Comparison of ENCODE assay signal across 8 cellular contexts in the genomic region with DNA sequence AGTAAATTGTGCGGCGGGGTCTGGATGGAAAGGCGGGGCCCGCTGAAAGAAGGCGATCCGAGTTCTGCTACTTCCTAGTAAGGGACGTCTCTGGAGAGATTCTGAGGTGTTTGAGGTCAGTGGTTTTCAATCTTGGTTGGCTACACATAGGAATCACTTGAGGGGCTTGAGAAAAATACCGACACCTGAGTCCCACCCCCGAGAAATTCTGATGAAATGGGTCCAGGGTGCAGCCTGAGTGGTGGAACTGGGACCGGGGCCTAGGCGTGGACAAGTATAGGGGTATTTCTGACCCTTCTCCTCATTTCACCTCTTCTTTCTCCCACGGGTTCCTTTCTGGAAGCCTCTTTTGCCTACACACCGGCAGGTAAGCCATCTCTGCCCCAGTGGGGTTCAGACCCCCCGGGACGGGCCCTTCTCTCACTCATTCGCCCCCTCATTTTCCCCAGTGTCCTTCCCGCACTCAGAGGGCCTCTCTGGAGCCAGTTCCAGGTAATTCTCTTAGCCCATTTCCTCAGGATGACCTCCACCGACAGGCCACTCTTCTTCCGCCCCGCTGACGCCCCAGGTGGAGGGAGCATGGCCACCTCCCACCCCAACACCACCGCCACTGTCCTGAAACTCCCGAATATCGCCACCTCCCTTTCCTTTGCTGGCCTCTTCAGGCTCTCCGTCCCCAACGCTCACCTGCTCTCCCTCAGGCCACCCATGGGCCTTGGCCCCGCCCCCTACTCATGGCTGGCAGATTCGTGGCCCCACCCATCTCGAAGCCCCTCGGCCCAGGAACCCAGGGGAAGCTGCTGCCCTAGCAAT. TPM values are rescaled to one million over a fixed set of nuclear protein-coding genes. Genes with fewer than 3 reads are reported as not detected.
DNase-seq lines count a peak whose midpoint lies in the region; ATAC-seq and TF ChIP-seq lines count a peak whose summit lies in the region.

No MANE protein-coding gene starts in this region.

- intact Hi-C loops in Right ventricle myocardium inferior (cut with DNase I) (loop anchor here (1.0 to 5.0 kb wide), 3 partner anchors 20 to 75 kb away; a partner anchor contains a TSS), breast epithelium (cut with DNase I; ENCODE audit: low total_unique reads) (loop anchor here (5.0 kb wide), 1 partner anchor 85 kb away; no protein-coding TSS in a partner anchor)

- TF ChIP-seq CTCF in cardiac muscle cell (IDR thresholded peaks at IDR 0.05; ENCODE audit: low read depth, low read length) (no peak), breast epithelium (IDR thresholded peaks at IDR 0.05) (no peak)

- H3K4me1 ChIP-seq in cardiac muscle cell (ENCODE audit: low read depth): no peaks in the 10 kb centered on the region
- H3K4me1 ChIP-seq in breast epithelium: no peaks in the 10 kb centered on the region
- no peaks in the 10 kb centered on the region for H3K4me1 ChIP-seq in urinary bladder (ENCODE audit: insufficient read depth)

- peaks cover 40% of the 10 kb centered on the region for H3K27me3 ChIP-seq in cardiac muscle cell
- peaks cover 5 to 21% of the 10 kb centered on the region in 2 donors for H3K27me3 ChIP-seq in breast epithelium

- H3K36me3 ChIP-seq in cardiac muscle cell (no peaks in the 10 kb centered on the region), breast epithelium (no peaks in the 10 kb centered on the region), urinary bladder (ENCODE audit: insufficient read depth) (no peaks in the 10 kb centered on the region)

- peak overlapping the region; percentile 38 for H3K4me3 ChIP-seq in cardiac muscle cell
- peak overlapping the region; percentile 46 to 88 (median 66) for H3K4me3 ChIP-seq in breast epithelium
- peak overlapping the region; percentile 45 for H3K4me3 ChIP-seq in urinary bladder (ENCODE audit: low read depth, low read length)

- no peak for TF ChIP-seq POLR2A in breast epithelium (IDR thresholded peaks at IDR 0.05)

- DNase-seq in cardiac muscle cell (ENCODE audit: low read depth in 1 of 2, low spot score in 1 of 2): no peak
- DNase-seq in Right ventricle myocardium inferior (ENCODE audit: missing footprints): no peak
- DNase-seq in breast epithelium (ENCODE audit: low spot score in 2 of 2): no peak
- DNase-seq in mesenteric fat pad (ENCODE audit: low spot score): peak; percentile 89
- DNase-seq in NCI-H1092 (lab: John Stamatoyannopoulos, UW): no peak

- H3K9me3 ChIP-seq in cardiac muscle cell (ENCODE audit: low read depth) (no peaks in the 10 kb centered on the region), breast epithelium (no peaks in the 10 kb centered on the region)

- 24% methylated on average over 30 of the region's 30 CpGs for WGBS in urinary bladder

- ATAC-seq in Right ventricle myocardium inferior (no peak), GM19452 (IDR thresholded peaks at IDR 0.05; ENCODE audit: unreplicated experiment) (no peak), GM19463 (IDR thresholded peaks at IDR 0.05; ENCODE audit: unreplicated experiment) (no peak)

- H3K27ac ChIP-seq in cardiac muscle cell (no peak overlapping the region), breast epithelium (peak overlapping the region; percentile 91 to 92), urinary bladder (ENCODE audit: low read depth) (no peak overlapping the region)

RNA-seq across cellular contexts. Expression of a gene that starts 11.8 kb away (rescaled TPM):
- total RNA-seq in cardiac muscle cell (7.1 and 10.3 TPM in 2 replicates), Right ventricle myocardium inferior (4.6 TPM), breast epithelium (10 to 100 TPM in 2 of 3 donors, 1 to 10 TPM in 1; 9.1 to 30.9 (median 15.4) TPM), mesenteric fat pad (14.8 TPM), urinary bladder (18.0 TPM)
- polyA plus RNA-seq in cardiac muscle cell (2.6 and 6.0 TPM in 2 replicates), urinary bladder (18.1 TPM)

RNA-seq across cellular contexts. Expression of a gene that starts 20.6 kb away (rescaled TPM):
- total RNA-seq in cardiac muscle cell: 0.74 and 2.4 TPM in 2 replicates
- 0.21 and 0.46 TPM in 2 replicates for polyA plus RNA-seq in cardiac muscle cell
- total RNA-seq in Right ventricle myocardium inferior: 27.6 TPM
- total RNA-seq in breast epithelium: 10 to 100 TPM; 11.9 to 30.5 (median 12.8) TPM
- total RNA-seq in mesenteric fat pad: 70.9 TPM
- total RNA-seq in urinary bladder: 19.7 TPM
- polyA plus RNA-seq in urinary bladder: 13.5 TPM

RNA-seq across cellular contexts. Expression of a gene that starts 42.0 kb away (rescaled TPM):
- total RNA-seq in cardiac muscle cell: not detected in 2 replicates
- polyA plus RNA-seq in cardiac muscle cell: not detected in 2 replicates
- not detected for total RNA-seq in Right ventricle myocardium inferior
- not detected for total RNA-seq in breast epithelium
- total RNA-seq in mesenteric fat pad: not detected
- not detected for total RNA-seq in urinary bladder
- polyA plus RNA-seq in urinary bladder: not detected

RNA-seq across cellular contexts. Expression of a gene that starts 58.8 kb away (rescaled TPM):
- total RNA-seq in cardiac muscle cell: 0.04 and 0.12 TPM in 2 replicates
- polyA plus RNA-seq in cardiac muscle cell: not detected in 2 replicates
- 0.41 TPM for total RNA-seq in Right ventricle myocardium inferior
- 10 to 100 TPM in 1 of 3 donors, 1 to 10 TPM in 2; 2.3 to 25.4 (median 6.1) TPM for total RNA-seq in breast epithelium
- 33.4 TPM for total RNA-seq in mesenteric fat pad
- not detected for total RNA-seq in urinary bladder
- polyA plus RNA-seq in urinary bladder: 0.49 TPM

Comparison
In these comparisons a context has a peak if more than half of its experiments do, and no peak if none do; other contexts are left out.
1. H3K27ac ChIP-seq: peak in breast epithelium (2 of 2); none in cardiac muscle cell (single experiment) and urinary bladder (single experiment).
2. Peak in every context shown above with its lines, with median percentiles within 50 percentile points of each other: H3K4me3 ChIP-seq.